Comparison of ENCODE assay signal across 14 cellular contexts in genomic region chr1:226754797-226755533, GRCh38.
"Had no signal": no experiment of that assay in that cellular context is flagged by ENCODE, and none has a peak within 500 bp of the region (broad histone marks: within the 10 kb centered on the region; RNA-seq: fewer than 3 reads in every experiment).

No MANE protein-coding gene starts in this region.

- DNase-seq: activated CD4-positive, alpha-beta T cell treated with anti-CD3 and anti-CD28 coated beads, Interleukin-2, amount 50 U/mL, for 4 hours; activated CD4-positive, CD25-positive, alpha-beta regulatory T cell; activated effector memory CD4-positive, alpha-beta T cell treated with Interleukin-2 at 50 U/mL for 16 hours; body of pancreas; central memory CD4-positive, alpha-beta T cell; effector CD4-positive, alpha-beta T cell; foreskin melanocyte; head of caudate nucleus; left colon; nephron progenitor cell; psoas muscle; right lobe of liver had no signal

- FAIRE-seq: endothelial cell of umbilical vein had no signal

- ATAC-seq: body of pancreas, left colon, psoas muscle, right lobe of liver had no signal

- H3K27me3 ChIP-seq: body of pancreas, right lobe of liver had no signal

- H3K4me3 ChIP-seq: body of pancreas, coronary artery, psoas muscle, right lobe of liver had no signal

- H3K9me3 ChIP-seq: body of pancreas, psoas muscle, right lobe of liver had no signal

- H3K27ac Mint-ChIP-seq: nephron progenitor cell had no signal

- H3K27ac ChIP-seq: body of pancreas, coronary artery, psoas muscle, right lobe of liver had no signal

- H3K36me3 ChIP-seq: right lobe of liver had no signal

- H3K4me3 Mint-ChIP-seq: nephron progenitor cell had no signal

- H3K4me1 ChIP-seq: body of pancreas, psoas muscle, right lobe of liver had no signal
